In the genomic region with DNA sequence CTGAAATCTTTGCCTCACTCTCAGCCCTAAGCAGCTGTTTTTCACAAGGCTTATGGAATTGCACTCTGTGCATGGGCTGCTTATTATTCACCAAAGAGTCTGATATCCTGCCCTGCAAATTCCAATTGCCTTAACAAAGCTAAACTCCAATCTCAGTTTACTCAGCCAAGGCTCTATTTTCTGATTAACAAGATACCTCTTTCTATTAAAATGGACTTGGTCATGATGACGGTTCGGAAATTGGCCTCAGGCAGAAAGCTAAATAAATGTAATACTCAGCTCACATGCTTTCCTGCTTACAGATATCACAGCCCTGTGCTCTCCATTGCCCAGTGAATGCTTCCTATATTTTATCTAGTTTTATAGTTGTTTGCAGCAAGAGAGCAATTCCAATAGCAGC, we compare ENCODE assay signal across 34 cellular contexts.
A peak's percentile ranks its signal among the peaks of the same experiment; 100 is the strongest.
DNase-seq lines count a peak whose midpoint lies in the region; ATAC-seq, FAIRE-seq and TF ChIP-seq lines count a peak whose summit lies in the region.
"Had no signal": no experiment of that assay in that cellular context is flagged by ENCODE, and none has a peak within 500 bp of the region (broad histone marks: within the 10 kb centered on the region; RNA-seq: fewer than 3 reads in every experiment).

No MANE protein-coding gene starts in this region.

- peaks cover under 1% of the 10 kb centered on the region for H3K4me1 ChIP-seq in RWPE2 (ENCODE audit: insufficient read depth, poor library complexity, severe bottlenecking)
- H3K4me1 ChIP-seq: esophagus squamous epithelium, left lung, right atrium auricular region had no signal

- ATAC-seq in RWPE2 (ENCODE audit: low read depth) (peak; percentile 77; the same call in 2 of the 3 replicates), GM18517 (IDR thresholded peaks at IDR 0.05; ENCODE audit: unreplicated experiment) (no peak)
- ATAC-seq: activated CD4-positive, alpha-beta T cell treated with anti-CD3 and anti-CD28 coated beads for 36 hours; activated CD8-positive, alpha-beta T cell treated with anti-CD3 and anti-CD28 coated beads, Interleukin-2, amount 10 ng/mL, durations not matched to agents 7 days and 5 days; left lung had no signal

- no peaks in the 10 kb centered on the region for H3K9me3 ChIP-seq in RWPE2 (ENCODE audit: severe bottlenecking)
- H3K9me3 ChIP-seq: esophagus squamous epithelium had no signal

- peaks cover 32% of the 10 kb centered on the region for H3K9me3 Mint-ChIP-seq in osteocyte (ENCODE audit: unreplicated experiment)
- H3K9me3 Mint-ChIP-seq: activated naive CD8-positive, alpha-beta T cell treated with anti-CD3 and anti-CD28 coated beads for 36 hours had no signal

- no peak for TF ChIP-seq POLR2A in GM12891 (IDR thresholded peaks at IDR 0.05; ENCODE audit: low read depth, low read length)

- peak overlapping the region; percentile 41 for H3K27ac Mint-ChIP-seq in osteocyte (ENCODE audit: unreplicated experiment)
- H3K27ac Mint-ChIP-seq: activated CD4-positive, alpha-beta T cell treated with anti-CD3 and anti-CD28 coated beads for 36 hours; activated CD8-positive, alpha-beta T cell treated with anti-CD3 and anti-CD28 coated beads, Interleukin-2, amount 10 ng/mL, durations not matched to agents 7 days and 5 days; activated naive CD8-positive, alpha-beta T cell treated with anti-CD3 and anti-CD28 coated beads for 36 hours; dendritic cell treated with granulocyte-macrophage colony-stimulating factor and Interleukin-4, amounts not matched to agents 40 ng/mL and 50 ng/mL, for 4 days; endodermal cell; stimulated activated naive CD8-positive, alpha-beta T cell treated with anti-CD3 and anti-CD28 coated beads, Interleukin-15, Interleukin-2, amounts not matched to agents 100 ng/mL and 50 ng/mL, for 24 hours had no signal

- peaks cover 9% of the 10 kb centered on the region for H3K36me3 Mint-ChIP-seq in osteocyte (ENCODE audit: unreplicated experiment)
- H3K36me3 Mint-ChIP-seq: activated naive CD8-positive, alpha-beta T cell treated with anti-CD3 and anti-CD28 coated beads for 36 hours had no signal

- H3K4me3 ChIP-seq in RWPE2 (ENCODE audit: severe bottlenecking) (no peak overlapping the region), epithelial cell of esophagus (ENCODE audit: low read length) (no peak overlapping the region)
- H3K4me3 ChIP-seq: esophagus squamous epithelium, left lung, right atrium auricular region, thoracic aorta had no signal

- no peaks in the 10 kb centered on the region for H3K27me3 ChIP-seq in RWPE2 (ENCODE audit: insufficient read depth, poor library complexity, severe bottlenecking)
- H3K27me3 ChIP-seq: esophagus squamous epithelium, left lung, right atrium auricular region had no signal

- no peak overlapping the region for H3K4me3 Mint-ChIP-seq in osteocyte (ENCODE audit: unreplicated experiment)
- H3K4me3 Mint-ChIP-seq: activated CD4-positive, alpha-beta T cell treated with anti-CD3 and anti-CD28 coated beads for 36 hours; activated CD8-positive, alpha-beta T cell treated with anti-CD3 and anti-CD28 coated beads, Interleukin-2, amount 10 ng/mL, durations not matched to agents 7 days and 5 days; activated naive CD8-positive, alpha-beta T cell treated with anti-CD3 and anti-CD28 coated beads for 36 hours; central memory CD8-positive, alpha-beta T cell; dendritic cell treated with granulocyte-macrophage colony-stimulating factor and Interleukin-4, amounts not matched to agents 40 ng/mL and 50 ng/mL, for 4 days; endodermal cell; stimulated activated naive CD8-positive, alpha-beta T cell treated with anti-CD3 and anti-CD28 coated beads, Interleukin-15, Interleukin-2, amounts not matched to agents 100 ng/mL and 50 ng/mL, for 24 hours had no signal

- no peaks in the 10 kb centered on the region for H3K4me1 Mint-ChIP-seq in osteocyte (ENCODE audit: unreplicated experiment)
- H3K4me1 Mint-ChIP-seq: activated CD4-positive, alpha-beta T cell treated with anti-CD3 and anti-CD28 coated beads for 36 hours; activated naive CD8-positive, alpha-beta T cell treated with anti-CD3 and anti-CD28 coated beads for 36 hours; central memory CD8-positive, alpha-beta T cell; endodermal cell had no signal

- peak overlapping the region; percentile 43 for H3K27ac ChIP-seq in RWPE2 (ENCODE audit: poor library complexity, severe bottlenecking)
- H3K27ac ChIP-seq: esophagus squamous epithelium, left lung, right atrium auricular region, thoracic aorta, VCaP had no signal

- no peaks in the 10 kb centered on the region for H3K27me3 Mint-ChIP-seq in osteocyte (ENCODE audit: unreplicated experiment)
- H3K27me3 Mint-ChIP-seq: activated CD4-positive, alpha-beta T cell treated with anti-CD3 and anti-CD28 coated beads for 36 hours; activated naive CD8-positive, alpha-beta T cell treated with anti-CD3 and anti-CD28 coated beads for 36 hours; central memory CD8-positive, alpha-beta T cell; dendritic cell treated with granulocyte-macrophage colony-stimulating factor and Interleukin-4, amounts not matched to agents 40 ng/mL and 50 ng/mL, for 4 days; stimulated activated naive CD8-positive, alpha-beta T cell treated with anti-CD3 and anti-CD28 coated beads, Interleukin-15, Interleukin-2, amounts not matched to agents 100 ng/mL and 50 ng/mL, for 24 hours had no signal

- TF ChIP-seq CTCF in RWPE2 (IDR thresholded peaks at IDR 0.05; ENCODE audit: poor library complexity, severe bottlenecking) (no peak), epithelial cell of esophagus (IDR thresholded peaks at IDR 0.05; ENCODE audit: insufficient read depth, low read depth, low read length, missing control alignments) (no peak), osteocyte (IDR thresholded peaks at IDR 0.05) (no peak)

- no peak for FAIRE-seq in GM12891 (lab: Jason Lieb, UNC)
- FAIRE-seq: GM19239, HTR-8/SVneo had no signal

- peak; percentile 94 for DNase-seq in ELR (ENCODE audit: low read depth)
- DNase-seq in RWPE2 (ENCODE audit: low spot score) = no peak
- DNase-seq in epithelial cell of esophagus (ENCODE audit: low read depth) = peak; percentile 77
- no peak for DNase-seq in osteocyte (ENCODE audit: extremely low spot score, unreplicated experiment)
- DNase-seq in hepatic stellate cell (ENCODE audit: low spot score) = no peak
- no peak for DNase-seq in NOMO-1 (lab: John Stamatoyannopoulos, UW; ENCODE audit: unreplicated experiment in 2 of 2)
- DNase-seq in GM12891 (ENCODE audit: insufficient read length, low spot score) = no peak
- DNase-seq: activated CD4-positive, alpha-beta T cell treated with anti-CD3 and anti-CD28 coated beads for 36 hours; activated CD8-positive, alpha-beta T cell treated with anti-CD3 and anti-CD28 coated beads, Interleukin-2, amount 10 ng/mL, durations not matched to agents 7 days and 5 days; activated effector memory CD4-positive, alpha-beta T cell treated with Interleukin-2 at 50 U/mL for 16 hours; activated naive CD8-positive, alpha-beta T cell treated with anti-CD3 and anti-CD28 coated beads for 36 hours; activated T-cell treated with anti-CD3 and anti-CD28 coated beads for 4 hours; Calu3; DMS79 treated with DMSO at 0.1 percent for 48 hours; endodermal cell; esophagus squamous epithelium; GOT3; KG1; left lung; MM.1S; NCI-H1417; NCI-H2029; NCI-H524 treated with DMSO at 0.1 percent for 48 hours; SHP77 treated with DMSO at 0.1 percent for 48 hours; stimulated activated CD4-positive, alpha-beta T cell treated with anti-CD3 and anti-CD28 coated beads, Interleukin-1b, Interleukin-23, amount 100 ng/mL, for 48 hours had no signal

- no peaks in the 10 kb centered on the region for H3K36me3 ChIP-seq in RWPE2 (ENCODE audit: low read depth)
- H3K36me3 ChIP-seq: esophagus squamous epithelium, left lung, right atrium auricular region, thoracic aorta had no signal

TF ChIP-seq in GM12891, 5 proteins besides CTCF, POLR2A, EP300 and RAD21:
- TF ChIP-seq POU2F2 (IDR thresholded peaks at IDR 0.05; ENCODE audit: low read depth, low read length) (no peak), SPI1 (IDR thresholded peaks at IDR 0.05; ENCODE audit: low read depth, low read length) (no peak), PAX5 (IDR thresholded peaks at IDR 0.05; ENCODE audit: insufficient read depth, low read length, severe bottlenecking) (no peak), TAF1 (IDR thresholded peaks at IDR 0.05; ENCODE audit: low read depth, low read length) (no peak), POLR2AphosphoS5 (IDR thresholded peaks at IDR 0.05; ENCODE audit: low read depth, low read length) (no peak)

Comparison
In these comparisons a context has a peak if more than half of its experiments do, and no peak if none do; other contexts are left out.
1. DNase-seq: peak in ELR (single experiment) and epithelial cell of esophagus (single experiment); none in RWPE2 (single experiment), osteocyte (single experiment), hepatic stellate cell (single experiment), NOMO-1 (0 of 2) and GM12891 (single experiment).